In genomic region chr15:62740141-62741004, GRCh38 we compare ENCODE assay signal across 20 cellular contexts.
DNase-seq lines count a peak whose midpoint lies in the region; ATAC-seq and TF ChIP-seq lines count a peak whose summit lies in the region.
"Had no signal": no experiment of that assay in that cellular context is flagged by ENCODE, and none has a peak within 500 bp of the region (broad histone marks: within the 10 kb centered on the region; RNA-seq: fewer than 3 reads in every experiment).

No MANE protein-coding gene starts in this region.

- peak; percentile 59 for ATAC-seq in SK-N-SH treated with all-trans-retinoic acid at 6 μM for 48 hours
- no peak for ATAC-seq in activated T-cell treated with anti-CD3 and anti-CD28 coated beads, Interleukin-2, amount 50 U/mL, for 4 hours
- ATAC-seq in GM21528 (IDR thresholded peaks at IDR 0.05; ENCODE audit: low FRiP score, unreplicated experiment), result no peak
- ATAC-seq: K562, mucosa of descending colon had no signal

- H3K4me3 Mint-ChIP-seq in glutamatergic neuron (ENCODE audit: unreplicated experiment), result no peak overlapping the region
- H3K4me3 Mint-ChIP-seq in activated T-cell treated with anti-CD3 and anti-CD28 coated beads, Interleukin-2, amount 50 U/mL, for 4 hours, result no peak overlapping the region
- H3K4me3 Mint-ChIP-seq: CD4-positive, CD25-positive, alpha-beta regulatory T cell had no signal

- DNase-seq in C1 segment of cervical spinal cord (lab: John Stamatoyannopoulos, UW) (peak in 8 of 14 donors; percentile 32 to 69 (median 59)), glutamatergic neuron (no peak), cardiac septum (ENCODE audit: low spot score) (no peak), SIG-M5 treated with dmso at 0.1 percent for 504 hours (lab: John Stamatoyannopoulos, UW; ENCODE audit: unreplicated experiment) (no peak)
- no peak for DNase-seq in activated T-cell treated with anti-CD3 and anti-CD28 coated beads, Interleukin-2, amount 50 U/mL, for 4 hours
- DNase-seq: activated effector memory CD4-positive, alpha-beta T cell treated with Interleukin-2 at 50 U/mL for 16 hours; CD4-positive, CD25-positive, alpha-beta regulatory T cell; mucosa of descending colon; NCI-H2081 treated with DMSO at 0.1 percent for 48 hours; NCI-H69; Peyer's patch; stimulated activated CD4-positive, alpha-beta T cell treated with anti-CD3 and anti-CD28 coated beads, Interleukin-4, amount 100 ng/mL, for 1 hour; stimulated activated CD8-positive, alpha-beta memory T cell treated with anti-CD3 and anti-CD28 coated beads, Interleukin-4, amount 100 ng/mL, for 48 hours; T-helper 1 cell; tibial artery had no signal

- no peaks in the 10 kb centered on the region for H3K36me3 ChIP-seq in parathyroid adenoma (ENCODE audit: control insufficient read depth, insufficient read depth, low read length)

- H3K27me3 ChIP-seq in parathyroid adenoma (ENCODE audit: control insufficient read depth, insufficient read depth, low read length), result no peaks in the 10 kb centered on the region
- H3K27me3 ChIP-seq: Peyer's patch, tibial artery had no signal

- H3K9me3 Mint-ChIP-seq in glutamatergic neuron (ENCODE audit: unreplicated experiment), result peaks cover 3% of the 10 kb centered on the region
- H3K9me3 Mint-ChIP-seq in activated T-cell treated with anti-CD3 and anti-CD28 coated beads, Interleukin-2, amount 50 U/mL, for 4 hours, result no peaks in the 10 kb centered on the region

- no peak overlapping the region for H2AFZ ChIP-seq in parathyroid adenoma

- no peak overlapping the region for H3K4me3 ChIP-seq in parathyroid adenoma (ENCODE audit: low read depth, low read length)
- H3K4me3 ChIP-seq: coronary artery, K562, mucosa of descending colon, Peyer's patch, tibial artery had no signal

- peak; percentile 25 for TF ChIP-seq CTCF in glutamatergic neuron (IDR thresholded peaks at IDR 0.05; ENCODE audit: partially characterized antibody, unreplicated experiment)
- TF ChIP-seq CTCF in parathyroid adenoma (IDR thresholded peaks at IDR 0.05), result no peak

- H3K9ac ChIP-seq in parathyroid adenoma, result no peak overlapping the region

- peak overlapping the region; percentile 17 for H3K4me2 ChIP-seq in parathyroid adenoma (ENCODE audit: low read length)

- H3K36me3 Mint-ChIP-seq in glutamatergic neuron (ENCODE audit: unreplicated experiment), result no peaks in the 10 kb centered on the region
- H3K36me3 Mint-ChIP-seq in activated T-cell treated with anti-CD3 and anti-CD28 coated beads, Interleukin-2, amount 50 U/mL, for 4 hours (ENCODE audit: insufficient read depth), result no peaks in the 10 kb centered on the region
- H3K36me3 Mint-ChIP-seq: CD4-positive, CD25-positive, alpha-beta regulatory T cell had no signal

- no peak overlapping the region for H3K27ac Mint-ChIP-seq in glutamatergic neuron (ENCODE audit: unreplicated experiment)
- H3K27ac Mint-ChIP-seq: CD4-positive, CD25-positive, alpha-beta regulatory T cell had no signal

- no peak overlapping the region for H3K27ac ChIP-seq in parathyroid adenoma
- H3K27ac ChIP-seq: coronary artery, Peyer's patch, tibial artery had no signal

- no peaks in the 10 kb centered on the region for H3K9me3 ChIP-seq in parathyroid adenoma (ENCODE audit: control insufficient read depth, low read length)
- H3K9me3 ChIP-seq: mucosa of descending colon, Peyer's patch, tibial artery had no signal

- H3K4me1 ChIP-seq in parathyroid adenoma, result peaks cover 9% of the 10 kb centered on the region
- H3K4me1 ChIP-seq: Peyer's patch had no signal

- no peaks in the 10 kb centered on the region for H3K79me2 ChIP-seq in parathyroid adenoma

- H3K4me1 Mint-ChIP-seq in glutamatergic neuron (ENCODE audit: low read depth, unreplicated experiment), result peaks cover 23% of the 10 kb centered on the region
- H3K4me1 Mint-ChIP-seq in activated T-cell treated with anti-CD3 and anti-CD28 coated beads, Interleukin-2, amount 50 U/mL, for 4 hours (ENCODE audit: low read depth), result peaks cover 4% of the 10 kb centered on the region

- intact Hi-C loops in cardiac septum (cut with DNase I), result no loop called here

- peaks cover 4% of the 10 kb centered on the region for H3K27me3 Mint-ChIP-seq in glutamatergic neuron (ENCODE audit: unreplicated experiment)
- H3K27me3 Mint-ChIP-seq in activated T-cell treated with anti-CD3 and anti-CD28 coated beads, Interleukin-2, amount 50 U/mL, for 4 hours (ENCODE audit: low read depth), result peaks cover 7% of the 10 kb centered on the region

TF ChIP-seq in SK-N-SH treated with all-trans-retinoic acid at 6 μM for 48 hours, 23 proteins besides CTCF, POLR2A, EP300 and RAD21:
- TF ChIP-seq OSR1 (CRISPR knock-in tag; IDR thresholded peaks at IDR 0.05) (no peak), ZFP3 (CRISPR knock-in tag; IDR thresholded peaks at IDR 0.05) (peak; percentile 84)

Comparison
In these comparisons a context has a peak if more than half of its experiments do, and no peak if none do; other contexts are left out.
1. DNase-seq: peak in C1 segment of cervical spinal cord (8 of 14); none in glutamatergic neuron (single experiment), cardiac septum (single experiment), activated T-cell treated with anti-CD3 and anti-CD28 coated beads, Interleukin-2, amount 50 U/mL, for 4 hours (single experiment) and SIG-M5 treated with dmso at 0.1 percent for 504 hours (single experiment).